Comparison of ENCODE assay signal across 8 cellular contexts in genomic region chr17:51461578-51462004, GRCh38.
DNase-seq lines count a peak whose midpoint lies in the region; ATAC-seq and TF ChIP-seq lines count a peak whose summit lies in the region.

No MANE protein-coding gene starts in this region.

- H3K36me3 Mint-ChIP-seq in activated CD8-positive, alpha-beta T cell treated with anti-CD3 and anti-CD28 coated beads for 36 hours (ENCODE audit: low read depth), result no peaks in the 10 kb centered on the region
- H3K36me3 Mint-ChIP-seq in nephron (ENCODE audit: low read depth), result no peaks in the 10 kb centered on the region

- no peak overlapping the region for H3K27ac Mint-ChIP-seq in activated CD8-positive, alpha-beta T cell treated with anti-CD3 and anti-CD28 coated beads for 36 hours
- peak overlapping the region in 1 of 3 experiments; percentile 7 for H3K27ac Mint-ChIP-seq in nephron

- peak; percentile 76 for ATAC-seq in HG02973 (IDR thresholded peaks at IDR 0.05; ENCODE audit: unreplicated experiment)
- peak; percentile 72 for ATAC-seq in activated CD8-positive, alpha-beta T cell treated with anti-CD3 and anti-CD28 coated beads for 36 hours

- H3K4me3 ChIP-seq in epithelial cell of esophagus (ENCODE audit: low read length) (no peak overlapping the region), tibial artery (no peak overlapping the region)

- peaks cover 1% of the 10 kb centered on the region for H3K27me3 Mint-ChIP-seq in activated CD8-positive, alpha-beta T cell treated with anti-CD3 and anti-CD28 coated beads for 36 hours
- peaks cover 10% of the 10 kb centered on the region for H3K27me3 Mint-ChIP-seq in nephron (ENCODE audit: low read depth)

- CTCF ChIA-PET in activated CD8-positive, alpha-beta T cell treated with anti-CD3 and anti-CD28 coated beads for 36 hours (lab: Charles Lee), result interaction anchor here (0.6 to 4.2 kb wide), 26 partner anchors 9 to 190 kb away, joined by 3 to 27 read pairs (median 4); no protein-coding TSS in a partner anchor

- no peaks in the 10 kb centered on the region for H3K36me3 ChIP-seq in tibial artery

- peak; percentile 76 for TF ChIP-seq CTCF in activated CD8-positive, alpha-beta T cell treated with anti-CD3 and anti-CD28 coated beads for 36 hours (IDR thresholded peaks at IDR 0.05)
- TF ChIP-seq CTCF in epithelial cell of esophagus (IDR thresholded peaks at IDR 0.05; ENCODE audit: insufficient read depth, low read depth, low read length, missing control alignments) (peak; percentile 63), nephron (IDR thresholded peaks at IDR 0.05; ENCODE audit: unreplicated experiment in 3 of 3) (peak; percentile 54 to 67 (median 62)), tibial artery (IDR thresholded peaks at IDR 0.05) (peak; percentile 34 to 39)

- no peaks in the 10 kb centered on the region for H3K9me3 Mint-ChIP-seq in activated CD8-positive, alpha-beta T cell treated with anti-CD3 and anti-CD28 coated beads for 36 hours
- no peaks in the 10 kb centered on the region for H3K9me3 Mint-ChIP-seq in nephron

- POLR2A ChIA-PET in activated CD8-positive, alpha-beta T cell treated with anti-CD3 and anti-CD28 coated beads for 36 hours (lab: Charles Lee), result no interaction called here

- no peaks in the 10 kb centered on the region for H3K4me1 ChIP-seq in tibial artery

- no peaks in the 10 kb centered on the region for H3K9me3 ChIP-seq in tibial artery

- H3K27ac ChIP-seq in tibial artery, result no peak overlapping the region

- peak; percentile 21 for DNase-seq in NCI-H2196 (lab: John Stamatoyannopoulos, UW; ENCODE audit: unreplicated experiment)
- DNase-seq in NCI-H2196 treated with DMSO at 0.1 percent for 48 hours (lab: John Stamatoyannopoulos, UW; ENCODE audit: unreplicated experiment), result no peak
- peak; percentile 66 for DNase-seq in NCI-H510A treated with DMSO at 0.1 percent for 48 hours (lab: John Stamatoyannopoulos, UW)
- peak; percentile 63 for DNase-seq in activated CD8-positive, alpha-beta T cell treated with anti-CD3 and anti-CD28 coated beads for 36 hours
- peak; percentile 43 for DNase-seq in epithelial cell of esophagus (ENCODE audit: low read depth)
- DNase-seq in tibial artery, result peak in 1 of 2 donors; percentile 44

- no peak overlapping the region for H3K4me3 Mint-ChIP-seq in activated CD8-positive, alpha-beta T cell treated with anti-CD3 and anti-CD28 coated beads for 36 hours
- H3K4me3 Mint-ChIP-seq in nephron, result no peak overlapping the region

- intact Hi-C loops in activated CD8-positive, alpha-beta T cell treated with anti-CD3 and anti-CD28 coated beads for 36 hours (cut with micrococcal nuclease), result no loop called here
- intact Hi-C loops in tibial artery (cut with DNase I; ENCODE audit: low total_unique reads), result loop anchor here (10.0 kb wide), 1 partner anchor 63 kb away; no protein-coding TSS in a partner anchor

- no peaks in the 10 kb centered on the region for H3K4me1 Mint-ChIP-seq in activated CD8-positive, alpha-beta T cell treated with anti-CD3 and anti-CD28 coated beads for 36 hours (ENCODE audit: low read depth)
- H3K4me1 Mint-ChIP-seq in nephron, result peaks cover 12% of the 10 kb centered on the region

- H3K27me3 ChIP-seq in tibial artery, result no peaks in the 10 kb centered on the region
